Comparison of ENCODE assay signal across 26 cellular contexts in genomic region chr3:89373459-89373858, GRCh38.
"Had no signal": no experiment of that assay in that cellular context is flagged by ENCODE, and none has a peak within 500 bp of the region (broad histone marks: within the 10 kb centered on the region; RNA-seq: fewer than 3 reads in every experiment).

No MANE protein-coding gene starts in this region.

- H3K36me3 ChIP-seq: heart right ventricle, left ventricle myocardium inferior, ovary, right atrium auricular region, right lobe of liver, stomach, thyroid gland, transverse colon, upper lobe of left lung, vagina had no signal

- H3K27me3 Mint-ChIP-seq: naive B cell; progenitor cell of endocrine pancreas; stimulated activated naive B cell treated with anti-CD40 and anti-IgM and Interleukin-4, amounts not matched to agents 10 μg/mL and 1 μg/mL and 100 μg/mL, for 72 hours had no signal

- H2AFZ ChIP-seq: hepatocyte had no signal

- H3K27ac Mint-ChIP-seq: naive B cell; natural killer cell; nephron progenitor cell; progenitor cell of endocrine pancreas; stimulated activated naive B cell treated with anti-CD40 and anti-IgM and Interleukin-4, amounts not matched to agents 10 μg/mL and 1 μg/mL and 100 μg/mL, for 72 hours had no signal

- H3K4me1 Mint-ChIP-seq: naive B cell; natural killer cell; nephron progenitor cell; stimulated activated naive B cell treated with anti-CD40 and anti-IgM and Interleukin-4, amounts not matched to agents 10 μg/mL and 1 μg/mL and 100 μg/mL, for 72 hours had no signal

- H3K36me3 Mint-ChIP-seq: naive B cell; stimulated activated naive B cell treated with anti-CD40 and anti-IgM and Interleukin-4, amounts not matched to agents 10 μg/mL and 1 μg/mL and 100 μg/mL, for 72 hours had no signal

- H3K4me2 ChIP-seq: hepatocyte had no signal

- H3K79me2 ChIP-seq: hepatocyte had no signal

- H3K4me3 Mint-ChIP-seq: naive B cell; natural killer cell; nephron progenitor cell; stimulated activated naive B cell treated with anti-CD40 and anti-IgM and Interleukin-4, amounts not matched to agents 10 μg/mL and 1 μg/mL and 100 μg/mL, for 72 hours had no signal

- H3K4me1 ChIP-seq: heart right ventricle, left ventricle myocardium inferior, right atrium auricular region, right lobe of liver, stomach, testis, transverse colon, upper lobe of left lung, vagina had no signal

- H3K27me3 ChIP-seq: heart right ventricle, hepatocyte, ovary, right atrium auricular region, right lobe of liver, stomach, testis, thyroid gland, transverse colon, upper lobe of left lung, vagina had no signal

- H3K9me3 ChIP-seq: mucosa of descending colon, ovary, right atrium auricular region, right lobe of liver, stomach, testis, thyroid gland, transverse colon, upper lobe of left lung, vagina had no signal

- DNase-seq: heart right ventricle; islet precursor cell; left ventricle myocardium inferior; midbrain; mucosa of descending colon; naive B cell; natural killer cell; nephron progenitor cell; ovary; right lobe of liver; stimulated activated CD4-positive, alpha-beta T cell treated with anti-CD3 and anti-CD28 coated beads, Interleukin-12 subunit alpha, Interleukin-12 subunit beta, amount 100 ng/mL, for 4 hours; stimulated activated CD4-positive, alpha-beta T cell treated with anti-CD3 and anti-CD28 coated beads, Interleukin-15, amount 100 ng/mL, for 24 hours; stimulated activated CD4-positive, alpha-beta T cell treated with anti-CD3 and anti-CD28 coated beads, Interleukin-2, amount 100 ng/mL, for 24 hours; stimulated activated CD4-positive, alpha-beta T cell treated with anti-CD3 and anti-CD28 coated beads, Interleukin-4, amount 100 ng/mL, for 1 hour; stimulated activated naive B cell treated with anti-CD40 and anti-IgM and Interleukin-4, amounts not matched to agents 10 μg/mL and 1 μg/mL and 100 μg/mL, for 72 hours; stimulated activated naive CD8-positive, alpha-beta T cell treated with anti-CD3 and anti-CD28 coated beads, Interleukin-15, Interleukin-2, amounts not matched to agents 100 U/mL and 50 U/mL, for 24 hours; stomach; testis; thyroid gland; transverse colon; upper lobe of left lung had no signal

- ATAC-seq: heart right ventricle; mucosa of descending colon; natural killer cell; right lobe of liver; stimulated activated naive B cell treated with anti-CD40 and anti-IgM and Interleukin-4, amounts not matched to agents 10 μg/mL and 1 μg/mL and 100 μg/mL, for 72 hours; stimulated activated naive CD8-positive, alpha-beta T cell treated with anti-CD3 and anti-CD28 coated beads, Interleukin-15, Interleukin-2, amounts not matched to agents 100 U/mL and 50 U/mL, for 24 hours had no signal

- H3K4me3 ChIP-seq: heart right ventricle, hepatocyte, left ventricle myocardium inferior, lung, mucosa of descending colon, ovary, right atrium auricular region, right lobe of liver, stomach, testis, thyroid gland, transverse colon, upper lobe of left lung, vagina had no signal

- H3K27ac ChIP-seq: heart right ventricle, hepatocyte, left ventricle myocardium inferior, ovary, right atrium auricular region, right lobe of liver, stomach, testis, thyroid gland, transverse colon, upper lobe of left lung, vagina had no signal
